Comparison of ENCODE assay signal across 1 cellular context in genomic region chr1:45687014-45687752, GRCh38.
A peak's percentile ranks its signal among the peaks of the same experiment; 100 is the strongest.
TF ChIP-seq lines count a peak whose summit lies in the region.

No MANE protein-coding gene starts in this region.

TF ChIP-seq in HepG2, 621 proteins besides CTCF, POLR2A, EP300 and RAD21 (continued from another document and continues in another):
- TF ChIP-seq ZNF770 (CRISPR knock-in tag; IDR thresholded peaks at IDR 0.05) (peak; percentile 44; the same call in 1 of the 2 replicates), BRD4 (CRISPR knock-in tag; IDR thresholded peaks at IDR 0.05) (0 out of 2 replicates have a peak, but pooled peaks have one; percentile 28), ATF7-NPFF (CRISPR knock-in tag; IDR thresholded peaks at IDR 0.05; ENCODE audit: low read depth) (peak; percentile 13), TBP (CRISPR knock-in tag; IDR thresholded peaks at IDR 0.05) (0 out of 2 replicates have a peak, but pooled peaks have one; percentile 43), EEA1 (CRISPR knock-in tag; IDR thresholded peaks at IDR 0.05; ENCODE audit: borderline replicate concordance) (peak; percentile 68; the same call in 1 of the 2 replicates), ATF5 (CRISPR knock-in tag; IDR thresholded peaks at IDR 0.05; ENCODE audit: low read depth) (no peak), ZNF512 (CRISPR knock-in tag; IDR thresholded peaks at IDR 0.05) (no peak), SIX4 (CRISPR knock-in tag; IDR thresholded peaks at IDR 0.05) (peak; percentile 53; the same call in 1 of the 2 replicates), FOXK1 (CRISPR knock-in tag; IDR thresholded peaks at IDR 0.05; ENCODE audit: borderline replicate concordance, low read depth) (peak; percentile 49; the same call in 1 of the 2 replicates), MAX (IDR thresholded peaks at IDR 0.05) (peak; percentile 62), ZNF263 (CRISPR knock-in tag; IDR thresholded peaks at IDR 0.05) (no peak), E2F2 (CRISPR knock-in tag; IDR thresholded peaks at IDR 0.05; ENCODE audit: borderline replicate concordance) (0 out of 2 replicates have a peak, but pooled peaks have one; percentile 23), GMEB2 (CRISPR knock-in tag; IDR thresholded peaks at IDR 0.05; ENCODE audit: low read depth) (peak; percentile 81), SAP130 (CRISPR knock-in tag; IDR thresholded peaks at IDR 0.05; ENCODE audit: low read depth) (peak; percentile 30), TFDP1 (CRISPR knock-in tag; IDR thresholded peaks at IDR 0.05; ENCODE audit: borderline replicate concordance) (peak; percentile 43; the same call in 1 of the 2 replicates), HOXD1 (CRISPR knock-in tag; IDR thresholded peaks at IDR 0.05) (0 out of 2 replicates have a peak, but pooled peaks have one; percentile 31), ESRRA (CRISPR knock-in tag; IDR thresholded peaks at IDR 0.05; ENCODE audit: low read depth) (0 out of 2 replicates have a peak, but pooled peaks have one; percentile 30), HNF4G (IDR thresholded peaks at IDR 0.05; ENCODE audit: borderline replicate concordance, low read depth, low read length) (no peak), HNF4G (CRISPR knock-in tag; IDR thresholded peaks at IDR 0.05; ENCODE audit: borderline replicate concordance, low read depth) (no peak), ZNF605 (CRISPR knock-in tag; IDR thresholded peaks at IDR 0.05) (peak; percentile 77; the same call in 1 of the 2 replicates), UBTF (CRISPR knock-in tag; IDR thresholded peaks at IDR 0.05) (peak; percentile 47; the same call in 1 of the 2 replicates), DNMT1 (CRISPR knock-in tag; IDR thresholded peaks at IDR 0.05) (peak; percentile 76; the same call in 1 of the 2 replicates), ELF3 (CRISPR knock-in tag; IDR thresholded peaks at IDR 0.05) (peak; percentile 60; the same call in 1 of the 2 replicates), TBL1XR1 (IDR thresholded peaks at IDR 0.05; ENCODE audit: borderline replicate concordance, low read length, partially characterized antibody) (peak; percentile 62), ZIK1 (CRISPR knock-in tag; IDR thresholded peaks at IDR 0.05; ENCODE audit: borderline replicate concordance, low read depth) (peak; percentile 61; the same call in 1 of the 2 replicates), CEBPZ (IDR thresholded peaks at IDR 0.05; ENCODE audit: low read length) (no peak), CREM (IDR thresholded peaks at IDR 0.05) (peak; percentile 88), CREM (CRISPR knock-in tag; IDR thresholded peaks at IDR 0.05) (no peak), TFE3 (CRISPR knock-in tag; IDR thresholded peaks at IDR 0.05) (peak; percentile 59; the same call in 1 of the 2 replicates), HBP1 (CRISPR knock-in tag; IDR thresholded peaks at IDR 0.05; ENCODE audit: low read depth) (peak; percentile 43), ZNF34 (CRISPR knock-in tag; IDR thresholded peaks at IDR 0.05; ENCODE audit: borderline replicate concordance) (no peak), ZNF607 (CRISPR knock-in tag; IDR thresholded peaks at IDR 0.05; ENCODE audit: borderline replicate concordance) (peak; percentile 31; the same call in 1 of the 2 replicates), SCMH1 (CRISPR knock-in tag; IDR thresholded peaks at IDR 0.05; ENCODE audit: borderline replicate concordance) (no peak), IKZF5 (CRISPR knock-in tag; IDR thresholded peaks at IDR 0.05) (peak; percentile 71), YY1 (IDR thresholded peaks at IDR 0.05; ENCODE audit: insufficient read depth, insufficient replicate concordance, low read depth, low read length) (peak; percentile 83), ZFP36 (IDR thresholded peaks at IDR 0.05; ENCODE audit: borderline replicate concordance, low read depth, low read length, partially characterized antibody) (no peak), ZNF230 (CRISPR knock-in tag; IDR thresholded peaks at IDR 0.05) (no peak; the same call in 1 of the 2 replicates), RNF2 (conservative IDR thresholded peaks at IDR 0.05; ENCODE audit: low read depth) (no peak)
